Comparison of ENCODE assay signal across 8 cellular contexts in genomic region chr19:2016041-2016807, GRCh38. TPM values are rescaled to one million over a fixed set of nuclear protein-coding genes. Genes with fewer than 3 reads are reported as not detected.
DNase-seq lines count a peak whose midpoint lies in the region; ATAC-seq, FAIRE-seq and TF ChIP-seq lines count a peak whose summit lies in the region.

No MANE protein-coding gene starts in this region.

- H3K36me3 Mint-ChIP-seq in activated naive CD8-positive, alpha-beta T cell treated with anti-CD3 and anti-CD28 coated beads, Interleukin-2, amount 10 ng/mL, durations not matched to agents 7 days and 5 days: peaks cover 10% of the 10 kb centered on the region

- H3K27me3 Mint-ChIP-seq in activated naive CD8-positive, alpha-beta T cell treated with anti-CD3 and anti-CD28 coated beads, Interleukin-2, amount 10 ng/mL, durations not matched to agents 7 days and 5 days: no peaks in the 10 kb centered on the region

- no peaks in the 10 kb centered on the region for H3K9me3 Mint-ChIP-seq in activated naive CD8-positive, alpha-beta T cell treated with anti-CD3 and anti-CD28 coated beads, Interleukin-2, amount 10 ng/mL, durations not matched to agents 7 days and 5 days

- POLR2A ChIA-PET in activated naive CD8-positive, alpha-beta T cell treated with anti-CD3 and anti-CD28 coated beads, Interleukin-2, amount 10 ng/mL, durations not matched to agents 7 days and 5 days (lab: Charles Lee): interaction anchor here (0.6 kb wide), 1 partner anchor 137 kb away, joined by 3 read pairs; no protein-coding TSS in a partner anchor

- 71 to 72% methylated on average over 23 of the region's 23 CpGs for WGBS in pancreas, 2 donors

- H3K4me3 ChIP-seq in Jurkat, Clone E6-1 (ENCODE audit: low read length): peak overlapping the region; percentile 35
- H3K4me3 ChIP-seq in Peyer's patch (peak overlapping the region; percentile 8 to 95 (median 38)), pancreas (peak overlapping the region in 2 of 4 donors; percentile 18 to 26)

- H3K27me3 ChIP-seq in Peyer's patch (no peaks in the 10 kb centered on the region), pancreas (no peaks in the 10 kb centered on the region)

- FAIRE-seq in D721Med (lab: Jason Lieb, UNC) (no peak), pancreas (lab: Jason Lieb, UNC) (no peak)

- peak overlapping the region; percentile 17 to 73 (median 68) for H3K27ac ChIP-seq in Peyer's patch
- H3K27ac ChIP-seq in pancreas: peak overlapping the region in 1 of 4 donors; percentile 10

- no peaks in the 10 kb centered on the region for H3K9me3 ChIP-seq in Peyer's patch
- no peaks in the 10 kb centered on the region for H3K9me3 ChIP-seq in pancreas

- TF ChIP-seq POLR2A in Peyer's patch (IDR thresholded peaks at IDR 0.05): no peak

- DNase-seq in D721Med (ENCODE audit: insufficient read length, low spot score) (peak; percentile 92), Peyer's patch (peak; percentile 62 to 89 (median 75)), head of caudate nucleus (peak; percentile 35 to 91 (median 74)), pancreas (peak; percentile 54 to 88 (median 79))
- DNase-seq in Jurkat, Clone E6-1 (ENCODE audit: low read depth, low spot score): peak; percentile 74
- DNase-seq in activated naive CD8-positive, alpha-beta T cell treated with anti-CD3 and anti-CD28 coated beads, Interleukin-2, amount 10 ng/mL, durations not matched to agents 7 days and 5 days: no peak

- no peak overlapping the region for H3K27ac Mint-ChIP-seq in activated naive CD8-positive, alpha-beta T cell treated with anti-CD3 and anti-CD28 coated beads, Interleukin-2, amount 10 ng/mL, durations not matched to agents 7 days and 5 days

- ATAC-seq in activated naive CD8-positive, alpha-beta T cell treated with anti-CD3 and anti-CD28 coated beads, Interleukin-2, amount 10 ng/mL, durations not matched to agents 7 days and 5 days (ENCODE audit: low read depth): peak; percentile 49
- ATAC-seq in pancreas: peak; percentile 78 to 87 (median 86)
- no peak for ATAC-seq in GM21737 (IDR thresholded peaks at IDR 0.05; ENCODE audit: unreplicated experiment)
- ATAC-seq in HG02884 (IDR thresholded peaks at IDR 0.05; ENCODE audit: unreplicated experiment): no peak

- H3K4me1 ChIP-seq in Peyer's patch (peaks cover 0 to 38% (median 9%) of the 10 kb centered on the region in 4 donors), pancreas (no peaks in the 10 kb centered on the region)

- H3K4me3 Mint-ChIP-seq in activated naive CD8-positive, alpha-beta T cell treated with anti-CD3 and anti-CD28 coated beads, Interleukin-2, amount 10 ng/mL, durations not matched to agents 7 days and 5 days: peak overlapping the region; percentile 70

- no peaks in the 10 kb centered on the region for H3K36me3 ChIP-seq in Peyer's patch
- H3K36me3 ChIP-seq in pancreas: no peaks in the 10 kb centered on the region

- H3K4me1 Mint-ChIP-seq in activated naive CD8-positive, alpha-beta T cell treated with anti-CD3 and anti-CD28 coated beads, Interleukin-2, amount 10 ng/mL, durations not matched to agents 7 days and 5 days: peaks cover 12% of the 10 kb centered on the region

- TF ChIP-seq CTCF in D721Med (IDR thresholded peaks at IDR 0.05; ENCODE audit: insufficient read depth, missing control alignments) (no peak), Peyer's patch (IDR thresholded peaks at IDR 0.05) (no peak), pancreas (IDR thresholded peaks at IDR 0.05) (no peak)

- intact Hi-C loops in head of caudate nucleus (cut with DNase I): loop anchor here (5.0 to 10.0 kb wide), 2 partner anchors 46 to 61 kb away; no protein-coding TSS in a partner anchor
- intact Hi-C loops in pancreas (cut with DNase I): no loop called here

RNA-seq across cellular contexts. Expression of gene BTBD2, which starts 0.7 kb away (rescaled TPM):
- polyA plus RNA-seq in Jurkat, Clone E6-1 (2012; ENCODE audit: insufficient read depth, insufficient read length): 118 TPM
- total RNA-seq in Peyer's patch: 100 to 1,000 TPM in 1 of 4 donors, 10 to 100 TPM in 3; 57.8 to 114 (median 76.0) TPM
- 10 to 100 TPM; 55.0 to 61.4 TPM for total RNA-seq in activated naive CD8-positive, alpha-beta T cell treated with anti-CD3 and anti-CD28 coated beads, Interleukin-2, amount 10 ng/mL, durations not matched to agents 7 days and 5 days
- total RNA-seq in pancreas: 10 to 100 TPM; 33.9 to 46.4 (median 36.6) TPM
- 10 to 100 TPM; 35.6 to 44.4 TPM for polyA plus RNA-seq in pancreas

RNA-seq across cellular contexts. Expression of gene MKNK2, which starts 34.8 kb away (rescaled TPM):
- 94.9 TPM for polyA plus RNA-seq in Jurkat, Clone E6-1 (2012; ENCODE audit: insufficient read depth, insufficient read length)
- total RNA-seq in Peyer's patch (100 to 1,000 TPM; 119 to 253 (median 192) TPM), pancreas (100 to 1,000 TPM; 178 to 446 (median 252) TPM)
- 100 to 1,000 TPM; 319 to 341 TPM for total RNA-seq in activated naive CD8-positive, alpha-beta T cell treated with anti-CD3 and anti-CD28 coated beads, Interleukin-2, amount 10 ng/mL, durations not matched to agents 7 days and 5 days
- polyA plus RNA-seq in pancreas: 100 to 1,000 TPM; 102 to 143 TPM

Comparison
In these comparisons a context has a peak if more than half of its experiments do, and no peak if none do; other contexts are left out.
1. ATAC-seq: peak in activated naive CD8-positive, alpha-beta T cell treated with anti-CD3 and anti-CD28 coated beads, Interleukin-2, amount 10 ng/mL, durations not matched to agents 7 days and 5 days (single experiment) and pancreas (4 of 4); none in GM21737 (single experiment) and HG02884 (single experiment).